17 cellular contexts compared by ENCODE assay signal in genomic region chr6:100491947-100492670, GRCh38. TPM values are rescaled to one million over a fixed set of nuclear protein-coding genes. Genes with fewer than 3 reads are reported as not detected.
DNase-seq lines count a peak whose midpoint lies in the region; ATAC-seq and TF ChIP-seq lines count a peak whose summit lies in the region.
"Had no signal": no experiment of that assay in that cellular context is flagged by ENCODE, and none has a peak within 500 bp of the region (broad histone marks: within the 10 kb centered on the region; RNA-seq: fewer than 3 reads in every experiment).

No MANE protein-coding gene starts in this region.

- no peak overlapping the region for H3K9ac ChIP-seq in Karpas-422 (ENCODE audit: low read length)
- H3K9ac ChIP-seq in SU-DHL-6 (ENCODE audit: low read length) = peak overlapping the region; percentile 60

- no peaks in the 10 kb centered on the region for H3K79me2 ChIP-seq in Karpas-422 (ENCODE audit: low read length)
- H3K79me2 ChIP-seq in SU-DHL-6 (ENCODE audit: insufficient read depth, low read length) = no peaks in the 10 kb centered on the region

- H4K20me1 ChIP-seq in Karpas-422 (ENCODE audit: insufficient read depth, low read depth, low read length) (no peaks in the 10 kb centered on the region), SU-DHL-6 (ENCODE audit: low read depth, low read length) (no peaks in the 10 kb centered on the region)

- no peaks in the 10 kb centered on the region for H3K36me3 ChIP-seq in Karpas-422 (ENCODE audit: insufficient read depth, low read length)
- H3K36me3 ChIP-seq in SU-DHL-6 (ENCODE audit: low read length) = 0 out of 2 replicates have a peak, but pooled peaks cover 4% of the 10 kb centered on the region

- H3K27ac ChIP-seq in Karpas-422 (ENCODE audit: low read length) = no peak overlapping the region
- peak overlapping the region; percentile 96 for H3K27ac ChIP-seq in SU-DHL-6 (ENCODE audit: low read depth, low read length)

- peak overlapping the region; percentile 29; the same call in 1 of the 2 replicates for H3K4me3 ChIP-seq in Karpas-422 (ENCODE audit: low read length)
- H3K4me3 ChIP-seq in SU-DHL-6 (ENCODE audit: insufficient read depth, low read length, poor library complexity, severe bottlenecking) = no peak overlapping the region

- H3K4me1 ChIP-seq in Karpas-422 (ENCODE audit: low read length) = peaks cover 13% of the 10 kb centered on the region

- no peak for DNase-seq in Karpas-422
- peak; percentile 82 for DNase-seq in NCI-H146 treated with DMSO at 0.1 percent for 48 hours (lab: John Stamatoyannopoulos, UW; ENCODE audit: unreplicated experiment)
- DNase-seq in left kidney (ENCODE audit: low read depth, low spot score) = peak; percentile 64
- DNase-seq in D341Med (ENCODE audit: low spot score) = no peak
- DNase-seq: ACHN; C1 segment of cervical spinal cord; CD8-positive, alpha-beta memory T cell; KG1; NCI-H1417 treated with DMSO at 0.1 percent for 48 hours; NCI-H345; NCI-H524 treated with DMSO at 0.1 percent for 48 hours; SIG-M5 had no signal

- no peaks in the 10 kb centered on the region; the same call in 1 of the 2 replicates for H3K27me3 ChIP-seq in Karpas-422 (ENCODE audit: low read length)
- no peaks in the 10 kb centered on the region for H3K27me3 ChIP-seq in SU-DHL-6 (ENCODE audit: low read length)

- peaks cover 29% of the 10 kb centered on the region for H3F3A ChIP-seq in SU-DHL-6 (ENCODE audit: insufficient read depth)

- H3K4me2 ChIP-seq in Karpas-422 (ENCODE audit: low read depth, low read length, poor library complexity, severe bottlenecking) = peak overlapping the region; percentile 52
- peak overlapping the region; percentile 52 for H3K4me2 ChIP-seq in SU-DHL-6 (ENCODE audit: low read depth, low read length, poor library complexity, severe bottlenecking)

- no peak for ATAC-seq in HG02852 (IDR thresholded peaks at IDR 0.05; ENCODE audit: unreplicated experiment)
- no peak; the same call in 2 of the 3 replicates for ATAC-seq in SK-N-SH treated with all-trans-retinoic acid at 6 μM for 48 hours

- no peak for TF ChIP-seq CTCF in SU-DHL-6 (IDR thresholded peaks at IDR 0.05; ENCODE audit: insufficient read depth, low read length, poor library complexity, severe bottlenecking)

- no peak overlapping the region for H2AFZ ChIP-seq in Karpas-422 (ENCODE audit: low read length)
- H2AFZ ChIP-seq in SU-DHL-6 (ENCODE audit: low read depth, low read length, severe bottlenecking) = no peak overlapping the region

- H3K9me2 ChIP-seq in Karpas-422 (replicated peaks; ENCODE audit: insufficient read depth, low read length) (no peaks in the 10 kb centered on the region), SU-DHL-6 (replicated peaks; ENCODE audit: insufficient read depth, low read length) (no peaks in the 10 kb centered on the region)

- H3K9me3 ChIP-seq in Karpas-422 (ENCODE audit: low read length) (no peaks in the 10 kb centered on the region), SU-DHL-6 (ENCODE audit: insufficient read depth, low read length) (no peaks in the 10 kb centered on the region)

TF ChIP-seq in SK-N-SH treated with all-trans-retinoic acid at 6 μM for 48 hours, 23 proteins besides CTCF, POLR2A, EP300 and RAD21 (continues in another document):
- no peak for TF ChIP-seq TCF4 (CRISPR knock-in tag; IDR thresholded peaks at IDR 0.05; ENCODE audit: borderline replicate concordance)
- TF ChIP-seq POU6F1 (CRISPR knock-in tag; IDR thresholded peaks at IDR 0.05; ENCODE audit: borderline replicate concordance, low read depth) = no peak
- no peak for TF ChIP-seq CREB5 (CRISPR knock-in tag; IDR thresholded peaks at IDR 0.05; ENCODE audit: low read depth)
- TF ChIP-seq SNAI2 (CRISPR knock-in tag; IDR thresholded peaks at IDR 0.05) = no peak
- no peak for TF ChIP-seq OSR1 (CRISPR knock-in tag; IDR thresholded peaks at IDR 0.05)
- no peak for TF ChIP-seq RARB (CRISPR knock-in tag; IDR thresholded peaks at IDR 0.05)
- TF ChIP-seq ZFP30 (CRISPR knock-in tag; IDR thresholded peaks at IDR 0.05) = no peak
- TF ChIP-seq ZC3H10 (CRISPR knock-in tag; IDR thresholded peaks at IDR 0.05) = no peak
- TF ChIP-seq TSHZ2 (CRISPR knock-in tag; IDR thresholded peaks at IDR 0.05) = no peak
- TF ChIP-seq CSDC2 (CRISPR knock-in tag; IDR thresholded peaks at IDR 0.05) = no peak
- TF ChIP-seq ZNF565 (CRISPR knock-in tag; conservative IDR thresholded peaks at IDR 0.05; ENCODE audit: low read depth) = no peak
- TF ChIP-seq CSRNP3 (CRISPR knock-in tag; IDR thresholded peaks at IDR 0.05) = no peak
- TF ChIP-seq ZNF70 (CRISPR knock-in tag; IDR thresholded peaks at IDR 0.05) = no peak
- no peak for TF ChIP-seq PATZ1 (CRISPR knock-in tag; IDR thresholded peaks at IDR 0.05; ENCODE audit: borderline replicate concordance)
- no peak for TF ChIP-seq ESRRG (CRISPR knock-in tag; IDR thresholded peaks at IDR 0.05)
- TF ChIP-seq ZFP3 (CRISPR knock-in tag; IDR thresholded peaks at IDR 0.05) = no peak

RNA-seq across cellular contexts. Expression of gene SIM1, which starts 27.4 kb away (rescaled TPM):
- total RNA-seq in Karpas-422 (2014; rRNA removed; shearing (Covaris generic); ENCODE audit: low replicate concordance) = not detected in 2 replicates
- total RNA-seq: CD8-positive, alpha-beta memory T cell; HT-29; RPMI7951 had no signal

Comparison
In these comparisons a context has a peak if more than half of its experiments do, and no peak if none do; other contexts are left out.
1. DNase-seq: peak in NCI-H146 treated with DMSO at 0.1 percent for 48 hours (single experiment) and left kidney (single experiment); none in Karpas-422 (single experiment) and D341Med (single experiment).